ENCODE assay signal across 16 cellular contexts in the genomic region with DNA sequence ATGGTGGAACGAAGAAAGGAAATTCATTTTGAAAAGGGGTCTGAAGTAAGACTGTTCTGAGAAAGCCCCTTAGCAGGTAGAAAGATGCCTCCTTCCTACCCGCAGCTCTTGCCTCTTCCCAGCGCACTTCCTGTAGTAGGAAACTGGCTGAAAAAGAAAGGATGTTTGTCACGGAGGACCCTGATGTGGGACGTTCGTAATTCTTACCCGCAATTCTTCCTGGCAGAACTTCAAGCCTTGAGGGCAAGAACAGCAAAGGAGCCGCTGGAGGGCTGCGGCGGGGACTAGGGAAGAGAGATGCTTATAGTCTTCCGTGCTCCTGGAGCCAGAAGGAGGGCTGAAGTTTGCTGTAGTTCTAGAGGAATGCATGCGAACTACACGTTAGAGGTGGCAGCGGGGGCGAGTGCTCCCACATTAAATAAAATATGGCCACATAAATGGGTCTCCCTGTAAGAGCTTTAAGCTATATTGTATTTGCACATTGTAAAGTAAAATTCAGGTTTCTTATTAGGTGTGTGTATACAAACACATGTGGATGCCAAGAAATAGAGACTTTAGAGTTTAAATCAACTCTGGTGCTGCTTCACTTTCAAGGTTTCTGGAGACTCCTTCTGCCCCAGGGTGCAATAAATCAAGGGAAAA. TPM values are rescaled to one million over a fixed set of nuclear protein-coding genes. Genes with fewer than 3 reads are reported as not detected.
DNase-seq lines count a peak whose midpoint lies in the region; TF ChIP-seq lines count a peak whose summit lies in the region.
"Had no signal": no experiment of that assay in that cellular context is flagged by ENCODE, and none has a peak within 500 bp of the region (broad histone marks: within the 10 kb centered on the region; RNA-seq: fewer than 3 reads in every experiment).

No MANE protein-coding gene starts in this region.

- H3K9ac ChIP-seq in smooth muscle cell (ENCODE audit: low read depth) = no peak overlapping the region

- H3K4me3 ChIP-seq in smooth muscle cell (no peak overlapping the region), BE2C (ENCODE audit: low read depth, low read length) (no peak overlapping the region)
- H3K4me3 ChIP-seq: right lobe of liver had no signal

- H3K9me3 ChIP-seq in smooth muscle cell (replicated peaks; ENCODE audit: low read depth) = no peaks in the 10 kb centered on the region
- H3K9me3 ChIP-seq in BE2C = no peaks in the 10 kb centered on the region
- H3K9me3 ChIP-seq: right lobe of liver had no signal

- peaks cover 3% of the 10 kb centered on the region for H3K36me3 Mint-ChIP-seq in activated CD4-positive, alpha-beta memory T cell treated with anti-CD3 and anti-CD28 coated beads for 36 hours
- peaks cover 4% of the 10 kb centered on the region for H3K36me3 Mint-ChIP-seq in activated CD4-positive, alpha-beta memory T cell treated with anti-CD3 and anti-CD28 coated beads, Interleukin-2, amount 10 ng/mL, durations not matched to agents 7 days and 5 days (ENCODE audit: low read depth)
- no peaks in the 10 kb centered on the region for H3K36me3 Mint-ChIP-seq in brain

- H3K4me1 ChIP-seq in smooth muscle cell (ENCODE audit: low read depth) = peaks cover 26% of the 10 kb centered on the region
- no peaks in the 10 kb centered on the region for H3K4me1 ChIP-seq in BE2C

- H4K20me1 ChIP-seq in smooth muscle cell (ENCODE audit: low read depth) = no peaks in the 10 kb centered on the region

- intact Hi-C loops in activated CD4-positive, alpha-beta memory T cell treated with anti-CD3 and anti-CD28 coated beads for 36 hours (cut with micrococcal nuclease) = loop anchor here (1.0 to 10.0 kb wide), 2 partner anchors 9 to 776 kb away; no protein-coding TSS in a partner anchor

- TF ChIP-seq CTCF in brain (conservative IDR thresholded peaks at IDR 0.05) (no peak), smooth muscle cell (IDR thresholded peaks at IDR 0.05; ENCODE audit: borderline replicate concordance, insufficient read depth, poor library complexity, severe bottlenecking) (no peak), BE2C (IDR thresholded peaks at IDR 0.05; ENCODE audit: low read depth, low read length) (no peak)

- POLR2A ChIA-PET in activated CD4-positive, alpha-beta memory T cell treated with anti-CD3 and anti-CD28 coated beads for 36 hours (lab: Charles Lee) = no interaction called here
- POLR2A ChIA-PET in activated CD4-positive, alpha-beta memory T cell treated with anti-CD3 and anti-CD28 coated beads, Interleukin-2, amount 10 ng/mL, durations not matched to agents 7 days and 5 days (lab: Charles Lee) = interaction anchor here (4.8 kb wide), 1 partner anchor 9 kb away, joined by 25 read pairs; a partner anchor contains a TSS

- H3K4me3 Mint-ChIP-seq in activated CD4-positive, alpha-beta memory T cell treated with anti-CD3 and anti-CD28 coated beads for 36 hours = peak overlapping the region; percentile 31
- no peak overlapping the region for H3K4me3 Mint-ChIP-seq in activated CD4-positive, alpha-beta memory T cell treated with anti-CD3 and anti-CD28 coated beads, Interleukin-2, amount 10 ng/mL, durations not matched to agents 7 days and 5 days
- peak overlapping the region; percentile 48 to 92 (median 68) for H3K4me3 Mint-ChIP-seq in brain

- no peaks in the 10 kb centered on the region for H3K9me3 Mint-ChIP-seq in activated CD4-positive, alpha-beta memory T cell treated with anti-CD3 and anti-CD28 coated beads for 36 hours
- no peaks in the 10 kb centered on the region for H3K9me3 Mint-ChIP-seq in activated CD4-positive, alpha-beta memory T cell treated with anti-CD3 and anti-CD28 coated beads, Interleukin-2, amount 10 ng/mL, durations not matched to agents 7 days and 5 days
- H3K9me3 Mint-ChIP-seq in brain = peaks cover 0 to 6% (median 0%) of the 10 kb centered on the region in 5 experiments

- H3F3A ChIP-seq in smooth muscle cell (ENCODE audit: low read depth) = no peaks in the 10 kb centered on the region

- WGBS in smooth muscle cell (ENCODE audit: low lambda C conversion rate) = 4% methylated on average over 15 of the region's 15 CpGs

- no peaks in the 10 kb centered on the region for H3K79me2 ChIP-seq in smooth muscle cell (ENCODE audit: low read depth)

- H3K36me3 ChIP-seq in smooth muscle cell (ENCODE audit: low read depth) = no peaks in the 10 kb centered on the region
- no peaks in the 10 kb centered on the region for H3K36me3 ChIP-seq in BE2C
- H3K36me3 ChIP-seq: right lobe of liver had no signal

- H3K4me2 ChIP-seq in smooth muscle cell = peak overlapping the region; percentile 58

- H3K27me3 ChIP-seq in smooth muscle cell (ENCODE audit: low read depth) (peaks cover 100% of the 10 kb centered on the region), BE2C (peaks cover 47% of the 10 kb centered on the region)

- no peak overlapping the region for H3K27ac ChIP-seq in smooth muscle cell (ENCODE audit: low read depth)
- H3K27ac ChIP-seq: right lobe of liver had no signal

- H2AFZ ChIP-seq in smooth muscle cell (ENCODE audit: low read depth) = no peak overlapping the region

- CTCF ChIA-PET in activated CD4-positive, alpha-beta memory T cell treated with anti-CD3 and anti-CD28 coated beads for 36 hours (lab: Charles Lee) = interaction anchor here (1.2 kb wide), 1 partner anchor 290 kb away, joined by 3 read pairs; no protein-coding TSS in a partner anchor
- CTCF ChIA-PET in activated CD4-positive, alpha-beta memory T cell treated with anti-CD3 and anti-CD28 coated beads, Interleukin-2, amount 10 ng/mL, durations not matched to agents 7 days and 5 days (lab: Charles Lee) = interaction anchor here (1.5 kb wide), 1 partner anchor 16 kb away, joined by 5 read pairs; no protein-coding TSS in a partner anchor

- DNase-seq in activated CD4-positive, alpha-beta memory T cell treated with anti-CD3 and anti-CD28 coated beads for 36 hours = no peak
- no peak for DNase-seq in activated CD4-positive, alpha-beta memory T cell treated with anti-CD3 and anti-CD28 coated beads, Interleukin-2, amount 10 ng/mL, durations not matched to agents 7 days and 5 days
- DNase-seq in M059J (ENCODE audit: low read depth) (peak; percentile 91), smooth muscle cell (lab: John Stamatoyannopoulos, UW; ENCODE audit: unreplicated experiment) (no peak), BE2C (no peak), NCI-H526 treated with DMSO at 0.1 percent for 48 hours (lab: John Stamatoyannopoulos, UW) (no peak), hepatic stellate cell (ENCODE audit: low spot score) (no peak)
- DNase-seq: activated gamma-delta T cell, cerebellar nuclear complex, GF-D8, NCI-H1930, OCI-M1, right lobe of liver had no signal

- H3K4me1 Mint-ChIP-seq in activated CD4-positive, alpha-beta memory T cell treated with anti-CD3 and anti-CD28 coated beads for 36 hours (ENCODE audit: low read depth) = peaks cover 49% of the 10 kb centered on the region
- peaks cover 53% of the 10 kb centered on the region for H3K4me1 Mint-ChIP-seq in activated CD4-positive, alpha-beta memory T cell treated with anti-CD3 and anti-CD28 coated beads, Interleukin-2, amount 10 ng/mL, durations not matched to agents 7 days and 5 days
- peaks cover 58% of the 10 kb centered on the region for H3K4me1 Mint-ChIP-seq in brain

- no peak overlapping the region for H3K27ac Mint-ChIP-seq in activated CD4-positive, alpha-beta memory T cell treated with anti-CD3 and anti-CD28 coated beads for 36 hours
- H3K27ac Mint-ChIP-seq in activated CD4-positive, alpha-beta memory T cell treated with anti-CD3 and anti-CD28 coated beads, Interleukin-2, amount 10 ng/mL, durations not matched to agents 7 days and 5 days = no peak overlapping the region
- peak overlapping the region in 2 of 5 experiments; percentile 9 to 88 for H3K27ac Mint-ChIP-seq in brain

- H3K27me3 Mint-ChIP-seq in activated CD4-positive, alpha-beta memory T cell treated with anti-CD3 and anti-CD28 coated beads for 36 hours = peaks cover 89% of the 10 kb centered on the region
- peaks cover 93% of the 10 kb centered on the region for H3K27me3 Mint-ChIP-seq in activated CD4-positive, alpha-beta memory T cell treated with anti-CD3 and anti-CD28 coated beads, Interleukin-2, amount 10 ng/mL, durations not matched to agents 7 days and 5 days
- peaks cover 100% of the 10 kb centered on the region for H3K27me3 Mint-ChIP-seq in brain

RNA-seq across cellular contexts. Expression of a gene that starts 6.4 kb away (rescaled TPM):
- under 1 TPM; 0.40 to 0.58 TPM for total RNA-seq in activated CD4-positive, alpha-beta memory T cell treated with anti-CD3 and anti-CD28 coated beads for 36 hours
- total RNA-seq in activated CD4-positive, alpha-beta memory T cell treated with anti-CD3 and anti-CD28 coated beads, Interleukin-2, amount 10 ng/mL, durations not matched to agents 7 days and 5 days = under 1 TPM in 1 of 2 experiments, not detected in 1; 0.55 TPM
- total RNA-seq in M059J (2014; rRNA removed; shearing (Covaris generic)) = 13.5 and 20.4 TPM in 2 replicates
- polyA plus RNA-seq in brain (ENCODE audit: insufficient read depth, low read depth, low replicate concordance) = 2.3 TPM
- 3.1 and 5.7 TPM in 2 replicates for total RNA-seq in smooth muscle cell
- polyA plus RNA-seq in smooth muscle cell = 4.5 and 5.4 TPM in 2 replicates
- 5.1 TPM for polyA plus RNA-seq in BE2C (2012; ENCODE audit: insufficient read depth, insufficient read length, low read depth)

RNA-seq across cellular contexts. Expression of a gene that starts 8.4 kb away (rescaled TPM):
- not detected for total RNA-seq in activated CD4-positive, alpha-beta memory T cell treated with anti-CD3 and anti-CD28 coated beads for 36 hours
- total RNA-seq in activated CD4-positive, alpha-beta memory T cell treated with anti-CD3 and anti-CD28 coated beads, Interleukin-2, amount 10 ng/mL, durations not matched to agents 7 days and 5 days = not detected
- total RNA-seq in M059J (2014; rRNA removed; shearing (Covaris generic)) = 3.2 and 7.0 TPM in 2 replicates
- polyA plus RNA-seq in brain (ENCODE audit: insufficient read depth, low read depth, low replicate concordance) (not detected), smooth muscle cell (not detected in 2 replicates)
- not detected in 2 replicates for total RNA-seq in smooth muscle cell
- 2.6 TPM for polyA plus RNA-seq in BE2C (2012; ENCODE audit: insufficient read depth, insufficient read length, low read depth)
- total RNA-seq: esophagus mucosa had no signal
- polyA plus RNA-seq: urinary bladder had no signal
